Comparison of ENCODE assay signal across 1 cellular context in the genomic region with DNA sequence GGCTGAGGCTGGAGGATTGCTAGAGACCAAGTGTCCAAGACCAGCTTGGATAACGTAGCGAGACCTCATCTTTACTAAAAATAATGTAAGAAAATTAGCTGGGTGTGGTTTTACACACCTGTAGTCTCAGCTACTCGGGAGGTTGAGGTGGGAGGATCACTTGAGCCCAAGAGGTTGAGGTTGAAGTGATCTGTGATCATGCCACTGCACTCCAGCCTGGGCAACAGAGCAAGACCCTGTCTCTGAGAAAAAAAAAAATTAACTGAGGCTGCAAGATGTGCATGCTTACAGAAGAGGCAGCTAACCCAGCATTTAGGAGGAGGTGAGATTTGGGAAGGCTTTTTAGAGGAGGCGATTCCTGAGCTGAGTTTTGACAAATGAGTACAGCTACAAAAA.
A peak's percentile ranks its signal among the peaks of the same experiment; 100 is the strongest.
TF ChIP-seq lines count a peak whose summit lies in the region.

No MANE protein-coding gene starts in this region.

TF ChIP-seq in HepG2, 621 proteins besides CTCF, POLR2A, EP300 and RAD21:
- TF ChIP-seq PCBP2 (optimal IDR thresholded peaks at IDR 0.05; ENCODE audit: low read depth, low read length, poor library complexity, severe bottlenecking) (no peak), ZKSCAN5 (CRISPR knock-in tag; IDR thresholded peaks at IDR 0.05) (peak; percentile 73; the same call in 1 of the 2 replicates), GRHL1 (CRISPR knock-in tag; conservative IDR thresholded peaks at IDR 0.05) (no peak), ZNF879 (CRISPR knock-in tag; IDR thresholded peaks at IDR 0.05) (no peak), SALL1 (CRISPR knock-in tag; IDR thresholded peaks at IDR 0.05) (no peak), ZMYM3 (CRISPR knock-in tag; IDR thresholded peaks at IDR 0.05) (peak; percentile 73), ZNF121 (CRISPR knock-in tag; IDR thresholded peaks at IDR 0.05) (peak; percentile 96), ZBTB1 (CRISPR knock-in tag; IDR thresholded peaks at IDR 0.05; ENCODE audit: borderline replicate concordance) (no peak), SPEN (CRISPR knock-in tag; IDR thresholded peaks at IDR 0.05; ENCODE audit: low read depth) (no peak), PHF8 (CRISPR knock-in tag; IDR thresholded peaks at IDR 0.05) (no peak), ZNF335 (CRISPR knock-in tag; IDR thresholded peaks at IDR 0.05) (no peak), SMARCC2 (IDR thresholded peaks at IDR 0.05) (no peak), NR2F1 (CRISPR knock-in tag; IDR thresholded peaks at IDR 0.05) (no peak), ISX (CRISPR knock-in tag; conservative IDR thresholded peaks at IDR 0.05) (no peak), HNRNPH1 (optimal IDR thresholded peaks at IDR 0.05; ENCODE audit: low read depth, low read length) (no peak), TBP (CRISPR knock-in tag; IDR thresholded peaks at IDR 0.05) (no peak), SAP130 (CRISPR knock-in tag; IDR thresholded peaks at IDR 0.05; ENCODE audit: low read depth) (no peak)
- TF ChIP-seq, protein P1, sequence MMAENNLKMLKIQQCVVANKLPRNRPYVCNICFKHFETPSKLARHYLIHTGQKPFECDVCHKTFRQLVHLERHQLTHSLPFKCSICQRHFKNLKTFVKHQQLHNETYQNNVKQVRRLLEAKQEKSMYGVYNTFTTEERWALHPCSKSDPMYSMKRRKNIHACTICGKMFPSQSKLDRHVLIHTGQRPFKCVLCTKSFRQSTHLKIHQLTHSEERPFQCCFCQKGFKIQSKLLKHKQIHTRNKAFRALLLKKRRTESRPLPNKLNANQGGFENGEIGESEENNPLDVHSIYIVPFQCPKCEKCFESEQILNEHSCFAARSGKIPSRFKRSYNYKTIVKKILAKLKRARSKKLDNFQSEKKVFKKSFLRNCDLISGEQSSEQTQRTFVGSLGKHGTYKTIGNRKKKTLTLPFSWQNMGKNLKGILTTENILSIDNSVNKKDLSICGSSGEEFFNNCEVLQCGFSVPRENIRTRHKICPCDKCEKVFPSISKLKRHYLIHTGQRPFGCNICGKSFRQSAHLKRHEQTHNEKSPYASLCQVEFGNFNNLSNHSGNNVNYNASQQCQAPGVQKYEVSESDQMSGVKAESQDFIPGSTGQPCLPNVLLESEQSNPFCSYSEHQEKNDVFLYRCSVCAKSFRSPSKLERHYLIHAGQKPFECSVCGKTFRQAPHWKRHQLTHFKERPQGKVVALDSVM (CRISPR knock-in tag; IDR thresholded peaks at IDR 0.05) = peak; percentile 89
- TF ChIP-seq, protein P2, sequence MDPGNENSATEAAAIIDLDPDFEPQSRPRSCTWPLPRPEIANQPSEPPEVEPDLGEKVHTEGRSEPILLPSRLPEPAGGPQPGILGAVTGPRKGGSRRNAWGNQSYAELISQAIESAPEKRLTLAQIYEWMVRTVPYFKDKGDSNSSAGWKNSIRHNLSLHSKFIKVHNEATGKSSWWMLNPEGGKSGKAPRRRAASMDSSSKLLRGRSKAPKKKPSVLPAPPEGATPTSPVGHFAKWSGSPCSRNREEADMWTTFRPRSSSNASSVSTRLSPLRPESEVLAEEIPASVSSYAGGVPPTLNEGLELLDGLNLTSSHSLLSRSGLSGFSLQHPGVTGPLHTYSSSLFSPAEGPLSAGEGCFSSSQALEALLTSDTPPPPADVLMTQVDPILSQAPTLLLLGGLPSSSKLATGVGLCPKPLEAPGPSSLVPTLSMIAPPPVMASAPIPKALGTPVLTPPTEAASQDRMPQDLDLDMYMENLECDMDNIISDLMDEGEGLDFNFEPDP (CRISPR knock-in tag; conservative IDR thresholded peaks at IDR 0.05) = no peak
- TF ChIP-seq, protein P3, sequence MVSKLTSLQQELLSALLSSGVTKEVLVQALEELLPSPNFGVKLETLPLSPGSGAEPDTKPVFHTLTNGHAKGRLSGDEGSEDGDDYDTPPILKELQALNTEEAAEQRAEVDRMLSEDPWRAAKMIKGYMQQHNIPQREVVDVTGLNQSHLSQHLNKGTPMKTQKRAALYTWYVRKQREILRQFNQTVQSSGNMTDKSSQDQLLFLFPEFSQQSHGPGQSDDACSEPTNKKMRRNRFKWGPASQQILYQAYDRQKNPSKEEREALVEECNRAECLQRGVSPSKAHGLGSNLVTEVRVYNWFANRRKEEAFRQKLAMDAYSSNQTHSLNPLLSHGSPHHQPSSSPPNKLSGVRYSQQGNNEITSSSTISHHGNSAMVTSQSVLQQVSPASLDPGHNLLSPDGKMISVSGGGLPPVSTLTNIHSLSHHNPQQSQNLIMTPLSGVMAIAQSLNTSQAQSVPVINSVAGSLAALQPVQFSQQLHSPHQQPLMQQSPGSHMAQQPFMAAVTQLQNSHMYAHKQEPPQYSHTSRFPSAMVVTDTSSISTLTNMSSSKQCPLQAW (CRISPR knock-in tag; IDR thresholded peaks at IDR 0.05) = no peak
- TF ChIP-seq, protein P4, sequence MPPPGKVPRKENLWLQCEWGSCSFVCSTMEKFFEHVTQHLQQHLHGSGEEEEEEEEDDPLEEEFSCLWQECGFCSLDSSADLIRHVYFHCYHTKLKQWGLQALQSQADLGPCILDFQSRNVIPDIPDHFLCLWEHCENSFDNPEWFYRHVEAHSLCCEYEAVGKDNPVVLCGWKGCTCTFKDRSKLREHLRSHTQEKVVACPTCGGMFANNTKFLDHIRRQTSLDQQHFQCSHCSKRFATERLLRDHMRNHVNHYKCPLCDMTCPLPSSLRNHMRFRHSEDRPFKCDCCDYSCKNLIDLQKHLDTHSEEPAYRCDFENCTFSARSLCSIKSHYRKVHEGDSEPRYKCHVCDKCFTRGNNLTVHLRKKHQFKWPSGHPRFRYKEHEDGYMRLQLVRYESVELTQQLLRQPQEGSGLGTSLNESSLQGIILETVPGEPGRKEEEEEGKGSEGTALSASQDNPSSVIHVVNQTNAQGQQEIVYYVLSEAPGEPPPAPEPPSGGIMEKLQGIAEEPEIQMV (CRISPR knock-in tag; IDR thresholded peaks at IDR 0.05; ENCODE audit: low read depth) = no peak
TF ChIP-seq in HepG2: peak in this region for 4.
